Comparison of ENCODE assay signal across 2 cellular contexts in the genomic region with DNA sequence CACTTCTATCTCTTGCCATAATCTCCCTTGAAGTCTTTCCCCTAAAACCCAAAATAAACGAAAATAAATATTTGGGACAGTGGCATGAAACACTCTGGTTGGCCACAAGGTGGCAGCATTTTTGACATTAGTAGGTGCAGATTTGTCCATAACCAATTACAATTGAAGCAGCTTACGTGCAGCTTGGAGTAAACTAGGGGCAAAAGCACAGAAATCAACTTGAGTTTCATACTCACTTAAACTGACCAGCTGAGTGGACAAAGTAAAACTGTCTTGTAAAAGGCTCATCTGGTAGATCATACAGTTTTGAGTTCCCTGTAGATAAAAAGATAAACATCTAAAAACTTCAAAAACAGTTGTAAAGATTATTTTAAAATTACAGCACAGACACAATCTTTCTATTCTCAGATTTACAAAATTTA.
TF ChIP-seq lines count a peak whose summit lies in the region.

No MANE protein-coding gene starts in this region.

TF ChIP-seq in SK-N-SH, 30 proteins besides CTCF, POLR2A, EP300 and RAD21 (continued from another document):
- TF ChIP-seq, protein P1, sequence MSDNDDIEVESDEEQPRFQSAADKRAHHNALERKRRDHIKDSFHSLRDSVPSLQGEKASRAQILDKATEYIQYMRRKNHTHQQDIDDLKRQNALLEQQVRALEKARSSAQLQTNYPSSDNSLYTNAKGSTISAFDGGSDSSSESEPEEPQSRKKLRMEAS (IDR thresholded peaks at IDR 0.05; ENCODE audit: low read depth) = no peak
- TF ChIP-seq NFIC (IDR thresholded peaks at IDR 0.05; ENCODE audit: borderline replicate concordance) = no peak
- TF ChIP-seq ELF1 (IDR thresholded peaks at IDR 0.05) = no peak
- TF ChIP-seq GABPA (IDR thresholded peaks at IDR 0.05; ENCODE audit: low read depth) = no peak
- 0 out of 2 replicates have a peak, but pooled peaks have one; percentile 38 for TF ChIP-seq MXI1 (IDR thresholded peaks at IDR 0.05; ENCODE audit: low read depth, low read length)
- TF ChIP-seq, protein P2, sequence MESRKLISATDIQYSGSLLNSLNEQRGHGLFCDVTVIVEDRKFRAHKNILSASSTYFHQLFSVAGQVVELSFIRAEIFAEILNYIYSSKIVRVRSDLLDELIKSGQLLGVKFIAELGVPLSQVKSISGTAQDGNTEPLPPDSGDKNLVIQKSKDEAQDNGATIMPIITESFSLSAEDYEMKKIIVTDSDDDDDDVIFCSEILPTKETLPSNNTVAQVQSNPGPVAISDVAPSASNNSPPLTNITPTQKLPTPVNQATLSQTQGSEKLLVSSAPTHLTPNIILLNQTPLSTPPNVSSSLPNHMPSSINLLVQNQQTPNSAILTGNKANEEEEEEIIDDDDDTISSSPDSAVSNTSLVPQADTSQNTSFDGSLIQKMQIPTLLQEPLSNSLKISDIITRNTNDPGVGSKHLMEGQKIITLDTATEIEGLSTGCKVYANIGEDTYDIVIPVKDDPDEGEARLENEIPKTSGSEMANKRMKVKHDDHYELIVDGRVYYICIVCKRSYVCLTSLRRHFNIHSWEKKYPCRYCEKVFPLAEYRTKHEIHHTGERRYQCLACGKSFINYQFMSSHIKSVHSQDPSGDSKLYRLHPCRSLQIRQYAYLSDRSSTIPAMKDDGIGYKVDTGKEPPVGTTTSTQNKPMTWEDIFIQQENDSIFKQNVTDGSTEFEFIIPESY (IDR thresholded peaks at IDR 0.05; ENCODE audit: borderline replicate concordance, low read depth) = no peak
- TF ChIP-seq RXRA (IDR thresholded peaks at IDR 0.05; ENCODE audit: borderline replicate concordance, low read depth) = no peak
- TF ChIP-seq TEAD4 (IDR thresholded peaks at IDR 0.05; ENCODE audit: borderline replicate concordance, insufficient read depth) = no peak
- TF ChIP-seq, protein P3, sequence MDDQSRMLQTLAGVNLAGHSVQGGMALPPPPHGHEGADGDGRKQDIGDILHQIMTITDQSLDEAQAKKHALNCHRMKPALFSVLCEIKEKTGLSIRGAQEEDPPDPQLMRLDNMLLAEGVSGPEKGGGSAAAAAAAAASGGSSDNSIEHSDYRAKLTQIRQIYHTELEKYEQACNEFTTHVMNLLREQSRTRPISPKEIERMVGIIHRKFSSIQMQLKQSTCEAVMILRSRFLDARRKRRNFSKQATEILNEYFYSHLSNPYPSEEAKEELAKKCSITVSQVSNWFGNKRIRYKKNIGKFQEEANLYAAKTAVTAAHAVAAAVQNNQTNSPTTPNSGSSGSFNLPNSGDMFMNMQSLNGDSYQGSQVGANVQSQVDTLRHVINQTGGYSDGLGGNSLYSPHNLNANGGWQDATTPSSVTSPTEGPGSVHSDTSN (IDR thresholded peaks at IDR 0.05) = no peak
- TF ChIP-seq SMC3 (IDR thresholded peaks at IDR 0.05; ENCODE audit: low read depth, low read length) = peak; percentile 59

TF ChIP-seq in GM12878, 131 proteins besides CTCF, POLR2A, EP300 and RAD21 (continued from another document):
- TF ChIP-seq, protein P4, sequence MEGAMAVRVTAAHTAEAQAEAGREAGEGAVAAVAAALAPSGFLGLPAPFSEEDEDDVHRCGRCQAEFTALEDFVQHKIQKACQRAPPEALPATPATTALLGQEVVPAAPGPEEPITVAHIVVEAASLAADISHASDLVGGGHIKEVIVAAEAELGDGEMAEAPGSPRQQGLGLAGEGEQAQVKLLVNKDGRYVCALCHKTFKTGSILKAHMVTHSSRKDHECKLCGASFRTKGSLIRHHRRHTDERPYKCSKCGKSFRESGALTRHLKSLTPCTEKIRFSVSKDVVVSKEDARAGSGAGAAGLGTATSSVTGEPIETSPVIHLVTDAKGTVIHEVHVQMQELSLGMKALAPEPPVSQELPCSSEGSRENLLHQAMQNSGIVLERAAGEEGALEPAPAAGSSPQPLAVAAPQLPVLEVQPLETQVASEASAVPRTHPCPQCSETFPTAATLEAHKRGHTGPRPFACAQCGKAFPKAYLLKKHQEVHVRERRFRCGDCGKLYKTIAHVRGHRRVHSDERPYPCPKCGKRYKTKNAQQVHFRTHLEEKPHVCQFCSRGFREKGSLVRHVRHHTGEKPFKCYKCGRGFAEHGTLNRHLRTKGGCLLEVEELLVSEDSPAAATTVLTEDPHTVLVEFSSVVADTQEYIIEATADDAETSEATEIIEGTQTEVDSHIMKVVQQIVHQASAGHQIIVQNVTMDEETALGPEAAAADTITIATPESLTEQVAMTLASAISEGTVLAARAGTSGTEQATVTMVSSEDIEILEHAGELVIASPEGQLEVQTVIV (IDR thresholded peaks at IDR 0.05; ENCODE audit: borderline replicate concordance, partially characterized antibody) = no peak
- TF ChIP-seq CREB1 (IDR thresholded peaks at IDR 0.05; ENCODE audit: low read depth) (no peak), BHLHE40 (IDR thresholded peaks at IDR 0.05; ENCODE audit: borderline replicate concordance in 1 of 2, low read depth in 2 of 2, low read length in 1 of 2) (0 out of 4 replicates have a peak, but pooled peaks of 1 of the 2 experiments have one; percentile 12), SMC3 (IDR thresholded peaks at IDR 0.05; ENCODE audit: borderline replicate concordance, low read length) (peak; percentile 62), FOXK2 (IDR thresholded peaks at IDR 0.05) (no peak)
- TF ChIP-seq, protein P5, sequence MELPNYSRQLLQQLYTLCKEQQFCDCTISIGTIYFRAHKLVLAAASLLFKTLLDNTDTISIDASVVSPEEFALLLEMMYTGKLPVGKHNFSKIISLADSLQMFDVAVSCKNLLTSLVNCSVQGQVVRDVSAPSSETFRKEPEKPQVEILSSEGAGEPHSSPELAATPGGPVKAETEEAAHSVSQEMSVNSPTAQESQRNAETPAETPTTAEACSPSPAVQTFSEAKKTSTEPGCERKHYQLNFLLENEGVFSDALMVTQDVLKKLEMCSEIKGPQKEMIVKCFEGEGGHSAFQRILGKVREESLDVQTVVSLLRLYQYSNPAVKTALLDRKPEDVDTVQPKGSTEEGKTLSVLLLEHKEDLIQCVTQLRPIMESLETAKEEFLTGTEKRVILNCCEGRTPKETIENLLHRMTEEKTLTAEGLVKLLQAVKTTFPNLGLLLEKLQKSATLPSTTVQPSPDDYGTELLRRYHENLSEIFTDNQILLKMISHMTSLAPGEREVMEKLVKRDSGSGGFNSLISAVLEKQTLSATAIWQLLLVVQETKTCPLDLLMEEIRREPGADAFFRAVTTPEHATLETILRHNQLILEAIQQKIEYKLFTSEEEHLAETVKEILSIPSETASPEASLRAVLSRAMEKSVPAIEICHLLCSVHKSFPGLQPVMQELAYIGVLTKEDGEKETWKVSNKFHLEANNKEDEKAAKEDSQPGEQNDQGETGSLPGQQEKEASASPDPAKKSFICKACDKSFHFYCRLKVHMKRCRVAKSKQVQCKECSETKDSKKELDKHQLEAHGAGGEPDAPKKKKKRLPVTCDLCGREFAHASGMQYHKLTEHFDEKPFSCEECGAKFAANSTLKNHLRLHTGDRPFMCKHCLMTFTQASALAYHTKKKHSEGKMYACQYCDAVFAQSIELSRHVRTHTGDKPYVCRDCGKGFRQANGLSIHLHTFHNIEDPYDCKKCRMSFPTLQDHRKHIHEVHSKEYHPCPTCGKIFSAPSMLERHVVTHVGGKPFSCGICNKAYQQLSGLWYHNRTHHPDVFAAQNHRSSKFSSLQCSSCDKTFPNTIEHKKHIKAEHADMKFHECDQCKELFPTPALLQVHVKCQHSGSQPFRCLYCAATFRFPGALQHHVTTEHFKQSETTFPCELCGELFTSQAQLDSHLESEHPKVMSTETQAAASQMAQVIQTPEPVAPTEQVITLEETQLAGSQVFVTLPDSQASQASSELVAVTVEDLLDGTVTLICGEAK (IDR thresholded peaks at IDR 0.05; ENCODE audit: borderline replicate concordance) = no peak
